ENCODE assay signal across 28 cellular contexts in the genomic region with DNA sequence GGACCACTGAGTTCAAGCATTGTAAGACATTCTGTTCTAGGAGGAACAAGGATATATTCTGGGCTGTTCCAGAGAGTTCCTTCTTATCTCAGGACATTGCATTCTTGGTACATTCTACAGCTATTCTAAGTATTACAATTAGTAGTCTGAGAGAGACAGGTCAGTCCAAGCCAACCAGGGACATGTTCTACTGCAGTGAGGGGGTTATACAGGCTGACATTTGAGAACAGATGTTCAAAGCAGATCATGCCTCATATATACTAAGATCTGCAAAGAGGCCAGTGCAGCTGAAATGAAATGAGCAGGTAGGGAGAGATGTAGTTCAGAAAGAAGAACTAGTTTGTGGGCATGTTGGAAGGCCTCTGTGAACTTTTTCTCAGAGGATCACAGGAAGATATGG.
"Had no signal": no experiment of that assay in that cellular context is flagged by ENCODE, and none has a peak within 500 bp of the region (broad histone marks: within the 10 kb centered on the region; RNA-seq: fewer than 3 reads in every experiment).

No MANE protein-coding gene starts in this region.

- H3K4me3 Mint-ChIP-seq: mesothelial cell of epicardium, naive B cell, natural killer cell, nephron progenitor cell, neural progenitor cell had no signal

- H3K27me3 ChIP-seq: heart right ventricle, neural progenitor cell, neutrophil, ovary, right atrium auricular region, right lobe of liver, stomach, testis, thyroid gland, transverse colon, upper lobe of left lung, vagina had no signal

- H3K4me1 Mint-ChIP-seq: mesothelial cell of epicardium, naive B cell, natural killer cell, nephron progenitor cell, neural progenitor cell had no signal

- H3K4me1 ChIP-seq: heart right ventricle, left ventricle myocardium inferior, neural progenitor cell, right atrium auricular region, right lobe of liver, stomach, testis, thyroid gland, transverse colon, upper lobe of left lung, vagina had no signal

- H3K9me3 ChIP-seq: neutrophil, ovary, right atrium auricular region, right lobe of liver, testis, thyroid gland, transverse colon, upper lobe of left lung, vagina had no signal

- H3K4me2 ChIP-seq: neural progenitor cell, smooth muscle cell had no signal

- H3K27ac ChIP-seq: heart right ventricle, left ventricle myocardium inferior, neural progenitor cell, neutrophil, ovary, right atrium auricular region, right lobe of liver, stomach, thyroid gland, transverse colon, upper lobe of left lung, vagina had no signal

- H3K27me3 Mint-ChIP-seq: progenitor cell of endocrine pancreas had no signal

- H3K9ac ChIP-seq: neural progenitor cell had no signal

- DNase-seq: heart right ventricle; hippocampal formation; islet precursor cell; left ventricle myocardium inferior; mesendoderm; naive B cell; natural killer cell; nephron progenitor cell; ovary; right lobe of liver; stimulated activated CD4-positive, alpha-beta T cell treated with anti-CD3 and anti-CD28 coated beads, Interleukin-1b, Interleukin-23, amount 100 ng/mL, for 48 hours; stimulated activated CD4-positive, alpha-beta T cell treated with anti-CD3 and anti-CD28 coated beads, Interleukin-2, amount 100 ng/mL, for 48 hours; stimulated activated CD4-positive, alpha-beta T cell treated with anti-CD3 and anti-CD28 coated beads, Interleukin-4, amount 100 ng/mL, for 4 hours; stimulated activated CD8-positive, alpha-beta memory T cell treated with anti-CD3 and anti-CD28 coated beads, Interleukin-4, amount 100 ng/mL, for 48 hours; stimulated activated naive CD4-positive, alpha-beta T cell; stomach; testis; thyroid gland; transverse colon; upper lobe of left lung had no signal

- ATAC-seq: heart right ventricle, natural killer cell, right lobe of liver had no signal

- H2AFZ ChIP-seq: neural progenitor cell had no signal

- H3K36me3 ChIP-seq: heart right ventricle, left ventricle myocardium inferior, neural progenitor cell, neutrophil, ovary, right atrium auricular region, right lobe of liver, stomach, thyroid gland, transverse colon, upper lobe of left lung, vagina had no signal

- H3K4me3 ChIP-seq: heart right ventricle, left ventricle myocardium inferior, lung, neural progenitor cell, ovary, right atrium auricular region, right lobe of liver, smooth muscle cell, stomach, testis, thyroid gland, transverse colon, upper lobe of left lung, vagina had no signal

- H3K27ac Mint-ChIP-seq: mesothelial cell of epicardium, naive B cell, natural killer cell, nephron progenitor cell, neural progenitor cell, progenitor cell of endocrine pancreas had no signal
